1 cellular context compared by ENCODE assay signal in the genomic region with DNA sequence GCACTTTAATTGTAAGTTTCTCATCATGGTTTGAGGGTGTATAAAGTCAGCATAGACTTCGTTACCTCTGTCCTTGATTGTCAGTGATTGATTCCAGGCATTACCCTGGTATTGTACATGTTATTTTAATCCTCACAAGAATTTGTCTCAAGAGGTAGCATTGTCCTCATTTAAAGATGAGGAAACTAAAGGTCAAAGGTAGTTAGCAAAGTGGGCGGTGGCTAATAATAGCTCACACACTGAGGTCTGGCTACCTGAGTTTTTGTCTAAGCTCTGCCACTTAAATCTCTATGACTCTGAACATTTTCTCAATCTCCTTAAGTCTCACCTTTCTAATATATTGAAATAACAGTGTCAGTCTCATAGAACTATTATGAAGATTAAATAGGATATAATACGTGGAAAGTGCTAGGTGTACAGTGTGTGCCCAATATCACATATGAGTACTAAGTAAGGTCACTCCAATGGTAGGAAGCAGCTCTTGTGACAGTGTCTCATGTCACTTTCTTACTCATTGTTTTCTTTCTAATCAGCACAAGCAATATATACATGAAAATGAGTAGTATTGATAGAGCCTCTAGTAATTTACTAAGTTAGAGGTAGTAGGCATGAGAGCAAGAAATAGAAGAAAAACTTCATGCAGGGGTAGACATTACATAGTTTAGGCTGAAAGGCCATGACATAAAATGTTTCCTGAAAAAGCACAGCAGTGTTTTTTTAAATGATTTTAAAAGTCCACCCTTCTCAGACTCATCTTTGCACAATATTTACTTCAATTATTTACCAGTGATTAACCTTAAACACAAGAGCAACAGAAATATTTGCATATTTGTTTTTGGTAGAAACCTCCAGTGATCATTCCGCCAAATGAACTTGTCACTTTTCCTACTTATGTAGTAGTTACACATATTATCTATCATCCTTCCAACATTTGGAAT.
TF ChIP-seq lines count a peak whose summit lies in the region.

No MANE protein-coding gene starts in this region.

TF ChIP-seq in GM12878, 131 proteins besides CTCF, POLR2A, EP300 and RAD21:
- TF ChIP-seq MTA2 (IDR thresholded peaks at IDR 0.05; ENCODE audit: low read depth) (0 out of 2 replicates have a peak, but pooled peaks have one; percentile 2), POU2F2 (IDR thresholded peaks at IDR 0.05; ENCODE audit: borderline replicate concordance, low read depth, low read length) (no peak), NR2F1 (conservative IDR thresholded peaks at IDR 0.05) (0 out of 2 replicates have a peak, but pooled peaks have one; percentile 37), MXI1 (IDR thresholded peaks at IDR 0.05; ENCODE audit: low read depth, low read length) (no peak), JUND (IDR thresholded peaks at IDR 0.05; ENCODE audit: low read depth, low read length) (no peak), MEF2B (IDR thresholded peaks at IDR 0.05; ENCODE audit: partially characterized antibody, poor library complexity, severe bottlenecking) (peak; percentile 18), NR2C1 (IDR thresholded peaks at IDR 0.05) (peak; percentile 43; the same call in 1 of the 2 replicates)
